Comparison of ENCODE assay signal across 8 cellular contexts in the genomic region with DNA sequence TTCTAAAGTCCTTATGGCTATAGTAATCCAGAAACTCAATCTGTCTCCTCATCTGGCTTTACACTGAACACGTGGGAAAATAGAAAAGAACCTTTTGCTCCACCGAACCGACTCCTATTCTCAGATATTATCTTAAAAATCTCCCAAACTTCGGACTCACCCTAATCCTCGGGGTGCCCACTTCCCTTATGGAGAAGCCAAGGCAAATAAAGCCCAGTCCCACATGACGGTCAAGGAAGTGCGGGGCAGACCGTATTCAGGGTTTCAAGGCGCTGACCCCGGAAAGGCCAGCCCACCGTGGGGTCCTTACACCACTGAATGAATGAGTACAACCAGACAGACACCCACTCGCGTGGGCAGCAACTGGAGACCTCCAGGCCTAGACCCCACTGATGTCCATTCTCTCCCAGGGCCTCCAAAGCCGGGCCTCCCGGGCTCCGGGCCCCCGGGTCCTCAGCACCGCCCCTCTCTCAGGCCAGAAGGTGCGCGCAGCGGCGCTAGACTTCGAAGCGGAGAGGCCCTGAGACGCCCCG. TPM values are rescaled to one million over a fixed set of nuclear protein-coding genes. Genes with fewer than 3 reads are reported as not detected.
DNase-seq lines count a peak whose midpoint lies in the region; ATAC-seq and TF ChIP-seq lines count a peak whose summit lies in the region.

No MANE protein-coding gene starts in this region.

- peaks cover 3 to 5% of the 10 kb centered on the region in 2 donors for H3K36me3 ChIP-seq in muscle layer of duodenum (ENCODE audit: control insufficient read depth in 1 of 2, insufficient read depth in 2 of 2, low read length in 2 of 2)

- H3K27ac ChIP-seq in dorsolateral prefrontal cortex (peak overlapping the region; percentile 48 to 98 (median 88)), muscle layer of duodenum (ENCODE audit: low read length) (peak overlapping the region; percentile 82)

- intact Hi-C loops in dorsolateral prefrontal cortex (cut with DNase I), result loop anchor here (2.0 to 5.0 kb wide), 3 partner anchors 44 to 295 kb away; partner anchors contain the start of genes RHOG (in 2 of the 2) and RRM1 (in 1 of the 2)

- ATAC-seq in HG02798 (IDR thresholded peaks at IDR 0.05; ENCODE audit: poor library complexity, unreplicated experiment), result peak; percentile 27

- no peak for TF ChIP-seq CTCF in dorsolateral prefrontal cortex (IDR thresholded peaks at IDR 0.05 in 54 of 56, conservative IDR thresholded peaks at IDR 0.05 in 2 of 56; ENCODE audit: low read depth in 1 of 56, partially characterized antibody in 56 of 56)

- DNase-seq in NCI-H82 (lab: John Stamatoyannopoulos, UW) (peak; percentile 73), NCI-H82 treated with DMSO at 0.1 percent for 48 hours (lab: John Stamatoyannopoulos, UW; ENCODE audit: unreplicated experiment) (no peak), NCI-H69 (lab: John Stamatoyannopoulos, UW) (peak; percentile 87), dorsolateral prefrontal cortex (peak in 2 of 10 donors; percentile 31 to 37), putamen (ENCODE audit: low spot score) (no peak), NCI-H2196 treated with DMSO at 0.1 percent for 48 hours (lab: John Stamatoyannopoulos, UW; ENCODE audit: unreplicated experiment) (no peak)

- H3K9me3 ChIP-seq in muscle layer of duodenum (ENCODE audit: control insufficient read depth in 1 of 2, low read length in 2 of 2), result no peaks in the 10 kb centered on the region

- H3K4me1 ChIP-seq in muscle layer of duodenum (ENCODE audit: control insufficient read depth in 1 of 2, insufficient read depth in 2 of 2, low read length in 2 of 2), result peaks cover 11 to 24% of the 10 kb centered on the region in 2 donors

- H3K4me3 ChIP-seq in dorsolateral prefrontal cortex, result peak overlapping the region; percentile 79 to 100 (median 98)
- peak overlapping the region; percentile 76 to 86 for H3K4me3 ChIP-seq in muscle layer of duodenum (ENCODE audit: low read depth in 1 of 2, low read length in 2 of 2)

- no peaks in the 10 kb centered on the region for H3K27me3 ChIP-seq in dorsolateral prefrontal cortex
- no peaks in the 10 kb centered on the region for H3K27me3 ChIP-seq in muscle layer of duodenum (ENCODE audit: low read depth, low read length)

RNA-seq across cellular contexts. Expression of gene NUP98, which starts 0.5 kb away (rescaled TPM):
- 10 to 100 TPM; 40.2 to 80.3 (median 56.5) TPM for total RNA-seq in dorsolateral prefrontal cortex

RNA-seq across cellular contexts. Expression of gene PGAP2, which starts 11.5 kb away (rescaled TPM):
- 10 to 100 TPM; 15.7 to 52.0 (median 29.4) TPM for total RNA-seq in dorsolateral prefrontal cortex

RNA-seq across cellular contexts. Expression of gene RHOG, which starts 43.9 kb away (rescaled TPM):
- total RNA-seq in dorsolateral prefrontal cortex, result 100 to 1,000 TPM in 1 of 120 experiments, 10 to 100 TPM in 119; 13.0 to 131 (median 35.8) TPM

RNA-seq across cellular contexts. Expression of gene STIM1, which starts 58.6 kb away (rescaled TPM):
- 10 to 100 TPM; 40.9 to 92.8 (median 69.6) TPM for total RNA-seq in dorsolateral prefrontal cortex

Comparison
In these comparisons a context has a peak if more than half of its experiments do, and no peak if none do; other contexts are left out.
1. DNase-seq: peak in NCI-H82 (single experiment) and NCI-H69 (single experiment); none in NCI-H82 treated with DMSO at 0.1 percent for 48 hours (single experiment), putamen (single experiment) and NCI-H2196 treated with DMSO at 0.1 percent for 48 hours (single experiment).